8 cellular contexts compared by ENCODE assay signal in the genomic region with DNA sequence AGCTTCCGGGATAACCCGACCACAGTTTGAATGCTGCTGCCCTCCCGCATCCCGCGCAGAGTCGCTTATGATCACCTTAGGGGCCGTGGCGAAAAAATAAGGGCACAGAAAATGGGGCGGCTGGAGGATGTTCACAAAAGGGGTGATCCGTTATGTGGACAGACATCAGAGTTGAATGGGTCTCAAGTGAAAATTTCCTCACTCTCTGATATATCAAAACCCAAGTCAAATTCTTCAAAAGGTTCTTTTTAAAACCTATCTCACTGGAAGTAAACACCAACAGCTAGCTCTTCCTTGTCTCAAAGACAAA. TPM values are rescaled to one million over a fixed set of nuclear protein-coding genes. Genes with fewer than 3 reads are reported as not detected.
DNase-seq lines count a peak whose midpoint lies in the region; ATAC-seq, FAIRE-seq and TF ChIP-seq lines count a peak whose summit lies in the region.

No MANE protein-coding gene starts in this region.

- H3K9me1 ChIP-seq in keratinocyte (ENCODE audit: control insufficient read depth, extremely low read depth, insufficient read depth, low read length), result no peaks in the 10 kb centered on the region

- H3K9ac ChIP-seq in keratinocyte (ENCODE audit: control insufficient read depth, extremely low read depth, insufficient read depth, low read length) (no peak overlapping the region), subcutaneous abdominal adipose tissue (ENCODE audit: low read length in 5 of 5) (peak overlapping the region in 2 of 5 donors; percentile 86 to 90)

- H3K36me3 Mint-ChIP-seq in T-helper 2 cell treated with Interferon-gamma antibody and Interleukin-4, amounts not matched to agents 5 μg/mL and 100 μg/mL, for 36 hours (ENCODE audit: low read depth), result no peaks in the 10 kb centered on the region
- no peaks in the 10 kb centered on the region for H3K36me3 Mint-ChIP-seq in activated naive CD4-positive, alpha-beta T cell treated with anti-CD3 and anti-CD28 coated beads, Interleukin-2, amount 50 U/mL, for 72 hours

- no peaks in the 10 kb centered on the region for H3K9me3 ChIP-seq in keratinocyte (ENCODE audit: control insufficient read depth, low read depth, low read length)
- no peaks in the 10 kb centered on the region for H3K9me3 ChIP-seq in subcutaneous abdominal adipose tissue (ENCODE audit: control insufficient read depth in 5 of 5, low read length in 5 of 5)

- H3K4me1 Mint-ChIP-seq in T-helper 2 cell treated with Interferon-gamma antibody and Interleukin-4, amounts not matched to agents 5 μg/mL and 100 μg/mL, for 36 hours (ENCODE audit: low read depth), result peaks cover 12% of the 10 kb centered on the region

- H3K27ac Mint-ChIP-seq in T-helper 2 cell treated with Interferon-gamma antibody and Interleukin-4, amounts not matched to agents 5 μg/mL and 100 μg/mL, for 36 hours, result peak overlapping the region; percentile 68
- peak overlapping the region; percentile 49 to 83 for H3K27ac Mint-ChIP-seq in activated naive CD4-positive, alpha-beta T cell treated with anti-CD3 and anti-CD28 coated beads, Interleukin-2, amount 50 U/mL, for 72 hours

- no peaks in the 10 kb centered on the region for H3K9me3 Mint-ChIP-seq in T-helper 2 cell treated with Interferon-gamma antibody and Interleukin-4, amounts not matched to agents 5 μg/mL and 100 μg/mL, for 36 hours
- no peaks in the 10 kb centered on the region for H3K9me3 Mint-ChIP-seq in activated naive CD4-positive, alpha-beta T cell treated with anti-CD3 and anti-CD28 coated beads, Interleukin-2, amount 50 U/mL, for 72 hours

- H3K27me3 Mint-ChIP-seq in T-helper 2 cell treated with Interferon-gamma antibody and Interleukin-4, amounts not matched to agents 5 μg/mL and 100 μg/mL, for 36 hours (ENCODE audit: low read depth), result no peaks in the 10 kb centered on the region

- ATAC-seq in activated naive CD4-positive, alpha-beta T cell treated with anti-CD3 and anti-CD28 coated beads, Interleukin-2, amount 50 U/mL, for 72 hours, result no peak

- peak overlapping the region; percentile 82 for H3K4me3 Mint-ChIP-seq in T-helper 2 cell treated with Interferon-gamma antibody and Interleukin-4, amounts not matched to agents 5 μg/mL and 100 μg/mL, for 36 hours

- no peaks in the 10 kb centered on the region for H4K20me1 ChIP-seq in keratinocyte (ENCODE audit: control insufficient read depth, extremely low read depth, insufficient read depth, low read length)

- H3K4me2 ChIP-seq in keratinocyte (ENCODE audit: control insufficient read depth, extremely low read depth, insufficient read depth, low read depth, low read length), result peak overlapping the region; percentile 85

- TF ChIP-seq CTCF in keratinocyte (optimal IDR thresholded peaks at IDR 0.05 in 1 of 3, IDR thresholded peaks at IDR 0.05 in 1 of 3, conservative IDR thresholded peaks at IDR 0.05 in 1 of 3; ENCODE audit: extremely low read depth in 1 of 3, insufficient read depth in 2 of 3, low read length in 3 of 3), result no peak

- H3K4me1 ChIP-seq in keratinocyte (ENCODE audit: control insufficient read depth, extremely low read depth, insufficient read depth, low read length) (peaks cover 5% of the 10 kb centered on the region), subcutaneous abdominal adipose tissue (ENCODE audit: control insufficient read depth in 5 of 5, insufficient read depth in 5 of 5, low read length in 5 of 5) (peaks cover 0 to 18% (median 16%) of the 10 kb centered on the region in 5 donors)

- FAIRE-seq in keratinocyte (lab: Jason Lieb, UNC), result no peak

- no peak for DNase-seq in T-helper 2 cell treated with Interferon-gamma antibody and Interleukin-4, amounts not matched to agents 5 μg/mL and 100 μg/mL, for 36 hours (ENCODE audit: low spot score)
- DNase-seq in T-helper 2 cell (no peak), keratinocyte (ENCODE audit: low read depth, low spot score) (no peak), OCI-M1 (lab: John Stamatoyannopoulos, UW) (no peak), pons (ENCODE audit: low spot score) (no peak), NCI-H1417 (lab: John Stamatoyannopoulos, UW) (no peak)
- no peak for DNase-seq in activated naive CD4-positive, alpha-beta T cell treated with anti-CD3 and anti-CD28 coated beads, Interleukin-2, amount 50 U/mL, for 72 hours (ENCODE audit: low spot score in 2 of 2)

- no peaks in the 10 kb centered on the region for H3K79me2 ChIP-seq in keratinocyte (ENCODE audit: control insufficient read depth, insufficient read depth, low read length)

- H3K27ac ChIP-seq in keratinocyte (ENCODE audit: control insufficient read depth, insufficient read depth, low read length) (no peak overlapping the region), subcutaneous abdominal adipose tissue (ENCODE audit: low read depth, low read length) (peak overlapping the region; percentile 86)

- H3K36me3 ChIP-seq in keratinocyte (ENCODE audit: control insufficient read depth in 2 of 2, extremely low read depth in 1 of 2, insufficient read depth in 2 of 2, low read length in 2 of 2) (no peaks in the 10 kb centered on the region), subcutaneous abdominal adipose tissue (ENCODE audit: control insufficient read depth in 5 of 5, insufficient read depth in 5 of 5, low read length in 5 of 5) (no peaks in the 10 kb centered on the region)

- H2AFZ ChIP-seq in keratinocyte (ENCODE audit: control insufficient read depth, low read length), result no peak overlapping the region

- H3K27me3 ChIP-seq in keratinocyte (ENCODE audit: control insufficient read depth, extremely low read depth, insufficient read depth, low read length) (no peaks in the 10 kb centered on the region), subcutaneous abdominal adipose tissue (ENCODE audit: control insufficient read depth in 5 of 5, insufficient read depth in 4 of 5, low read length in 5 of 5) (no peaks in the 10 kb centered on the region)

- H3K4me3 ChIP-seq in keratinocyte (ENCODE audit: control insufficient read depth in 2 of 3, extremely low read depth in 1 of 3, insufficient read depth in 2 of 3, low read depth in 1 of 3, low read length in 3 of 3) (peak overlapping the region in 2 of 3 experiments; percentile 60 to 78), subcutaneous abdominal adipose tissue (ENCODE audit: low read depth in 1 of 5, low read length in 5 of 5) (peak overlapping the region; percentile 40 to 82 (median 78))

- dilution Hi-C loops in keratinocyte (cut with MboI; ENCODE audit: extremely low pct_ligation_motif_present, low sequenced_read_pairs), result no loop called here

RNA-seq across cellular contexts. Expression of gene CEP112, which starts 0.4 kb away (rescaled TPM):
- total RNA-seq in activated naive CD4-positive, alpha-beta T cell treated with anti-CD3 and anti-CD28 coated beads, Interleukin-2, amount 50 U/mL, for 72 hours, result 1 to 10 TPM; 1.2 to 4.2 TPM
- polyA plus RNA-seq in keratinocyte, result 1.5 to 2.6 TPM (median 2.1 TPM) in 3 replicates
- 1.0 TPM for polyA plus RNA-seq in keratinocyte (2011; ENCODE audit: low read depth)
- polyA plus RNA-seq in keratinocyte (2011; cell fraction: cytosol; rRNA removed), result 2.5 and 4.7 TPM in 2 replicates
- 2.0 and 2.7 TPM in 2 replicates for polyA plus RNA-seq in keratinocyte (2011; cell fraction: nucleus; rRNA removed)
- 0.25 and 2.2 TPM in 2 replicates for polyA plus RNA-seq in keratinocyte (2012; ENCODE audit: low replicate concordance)
- polyA minus RNA-seq in keratinocyte, result 0.73 to 3.5 TPM in 2 of 3 replicates, not detected in the other
- 6.3 TPM for polyA minus RNA-seq in keratinocyte (2011; cell fraction: cytosol; rRNA and poly(A)+ RNA removed)
- polyA minus RNA-seq in keratinocyte (2011; cell fraction: nucleus; rRNA and poly(A)+ RNA removed), result 2.6 and 11.9 TPM in 2 replicates

RNA-seq across cellular contexts. Expression of gene APOH, which starts 36.9 kb away (rescaled TPM):
- total RNA-seq in activated naive CD4-positive, alpha-beta T cell treated with anti-CD3 and anti-CD28 coated beads, Interleukin-2, amount 50 U/mL, for 72 hours, result not detected
- polyA plus RNA-seq in keratinocyte, result not detected in 3 replicates
- polyA plus RNA-seq in keratinocyte (2011; ENCODE audit: low read depth), result not detected
- polyA plus RNA-seq in keratinocyte (2011; cell fraction: cytosol; rRNA removed), result not detected in 2 replicates
- not detected in 2 replicates for polyA plus RNA-seq in keratinocyte (2011; cell fraction: nucleus; rRNA removed)
- polyA plus RNA-seq in keratinocyte (2012; ENCODE audit: low replicate concordance), result 0.17 TPM in 1 of 2 replicates, not detected in the other
- not detected in 3 replicates for polyA minus RNA-seq in keratinocyte
- not detected for polyA minus RNA-seq in keratinocyte (2011; cell fraction: cytosol; rRNA and poly(A)+ RNA removed)
- not detected in 2 replicates for polyA minus RNA-seq in keratinocyte (2011; cell fraction: nucleus; rRNA and poly(A)+ RNA removed)
